In the genomic region with DNA sequence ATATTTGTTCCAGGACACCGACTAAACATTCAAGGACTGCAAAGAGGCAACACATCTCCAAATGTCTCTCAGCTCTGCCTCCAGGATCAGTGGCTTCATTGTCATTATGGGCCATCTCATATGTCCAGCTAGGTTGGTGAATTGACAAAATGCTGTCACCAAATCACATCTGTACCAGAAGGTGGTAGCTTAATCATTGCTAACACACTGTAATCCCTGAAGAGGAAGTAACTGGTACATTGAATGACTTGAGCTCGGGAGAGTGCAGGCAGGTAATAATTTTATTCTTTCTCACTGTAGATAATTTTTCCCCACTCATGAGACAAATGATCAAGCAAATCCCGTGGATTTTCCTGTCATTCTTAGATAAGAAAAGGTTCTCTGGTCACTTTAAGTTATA, we compare ENCODE assay signal across 18 cellular contexts.
"Had no signal": no experiment of that assay in that cellular context is flagged by ENCODE, and none has a peak within 500 bp of the region (broad histone marks: within the 10 kb centered on the region; RNA-seq: fewer than 3 reads in every experiment).

No MANE protein-coding gene starts in this region.

- H3K4me1 Mint-ChIP-seq: activated naive CD8-positive, alpha-beta T cell treated with anti-CD3 and anti-CD28 coated beads, Interleukin-2, amount 10 ng/mL, durations not matched to agents 7 days and 5 days; stimulated activated effector memory CD8-positive, alpha-beta T cell treated with anti-CD3 and anti-CD28 coated beads, Interleukin-12 subunit alpha, Interleukin-12 subunit beta, amount 100 ng/mL, for 72 hours; stimulated activated naive CD8-positive, alpha-beta T cell treated with anti-CD3 and anti-CD28 coated beads, Interleukin-15, amount 100 ng/mL, for 72 hours had no signal

- H3K9me3 Mint-ChIP-seq: activated CD4-positive, alpha-beta memory T cell treated with anti-CD3 and anti-CD28 coated beads for 36 hours; activated naive CD4-positive, alpha-beta T cell treated with anti-CD3 and anti-CD28 coated beads for 36 hours; endodermal cell; stimulated activated effector memory CD8-positive, alpha-beta T cell treated with anti-CD3 and anti-CD28 coated beads, Interleukin-12 subunit alpha, Interleukin-12 subunit beta, amount 100 ng/mL, for 72 hours; stimulated activated naive CD8-positive, alpha-beta T cell treated with anti-CD3 and anti-CD28 coated beads, Interleukin-15, amount 100 ng/mL, for 72 hours had no signal

- H3K27ac Mint-ChIP-seq: activated CD4-positive, alpha-beta memory T cell treated with anti-CD3 and anti-CD28 coated beads for 36 hours; activated naive CD4-positive, alpha-beta T cell treated with anti-CD3 and anti-CD28 coated beads for 36 hours; activated naive CD8-positive, alpha-beta T cell treated with anti-CD3 and anti-CD28 coated beads, Interleukin-2, amount 10 ng/mL, durations not matched to agents 7 days and 5 days; endodermal cell; stimulated activated effector memory CD8-positive, alpha-beta T cell treated with anti-CD3 and anti-CD28 coated beads, Interleukin-12 subunit alpha, Interleukin-12 subunit beta, amount 100 ng/mL, for 72 hours had no signal

- H3K36me3 Mint-ChIP-seq: activated naive CD8-positive, alpha-beta T cell treated with anti-CD3 and anti-CD28 coated beads, Interleukin-2, amount 10 ng/mL, durations not matched to agents 7 days and 5 days; stimulated activated effector memory CD8-positive, alpha-beta T cell treated with anti-CD3 and anti-CD28 coated beads, Interleukin-12 subunit alpha, Interleukin-12 subunit beta, amount 100 ng/mL, for 72 hours had no signal

- DNase-seq: activated CD4-positive, alpha-beta memory T cell treated with anti-CD3 and anti-CD28 coated beads for 36 hours; activated CD4-positive, alpha-beta T cell treated with anti-CD3 and anti-CD28 coated beads for 48 hours; activated naive CD4-positive, alpha-beta T cell treated with anti-CD3 and anti-CD28 coated beads for 36 hours; activated naive CD8-positive, alpha-beta T cell treated with anti-CD3 and anti-CD28 coated beads, Interleukin-2, amount 10 ng/mL, durations not matched to agents 7 days and 5 days; activated T-cell treated with anti-CD3 and anti-CD28 coated beads, Interleukin-2, amount 50 U/mL, for 48 hours; amniotic stem cell; endodermal cell; esophagus squamous epithelium; gastrocnemius medialis; heart left ventricle; left cardiac atrium; mesenchymal stem cell; mucosa of descending colon; nucleus accumbens; right lobe of liver; stimulated activated CD4-positive, alpha-beta T cell treated with anti-CD3 and anti-CD28 coated beads, Interleukin-2, amount 100 ng/mL, for 24 hours; stimulated activated naive CD8-positive, alpha-beta T cell treated with anti-CD3 and anti-CD28 coated beads, Interleukin-15, amount 100 ng/mL, for 72 hours had no signal

- H3K27me3 Mint-ChIP-seq: activated CD4-positive, alpha-beta memory T cell treated with anti-CD3 and anti-CD28 coated beads for 36 hours; activated naive CD8-positive, alpha-beta T cell treated with anti-CD3 and anti-CD28 coated beads, Interleukin-2, amount 10 ng/mL, durations not matched to agents 7 days and 5 days; stimulated activated naive CD8-positive, alpha-beta T cell treated with anti-CD3 and anti-CD28 coated beads, Interleukin-15, amount 100 ng/mL, for 72 hours had no signal

- H3K4me3 Mint-ChIP-seq: activated CD4-positive, alpha-beta memory T cell treated with anti-CD3 and anti-CD28 coated beads for 36 hours; activated naive CD4-positive, alpha-beta T cell treated with anti-CD3 and anti-CD28 coated beads for 36 hours; activated naive CD8-positive, alpha-beta T cell treated with anti-CD3 and anti-CD28 coated beads, Interleukin-2, amount 10 ng/mL, durations not matched to agents 7 days and 5 days; endodermal cell; stimulated activated effector memory CD8-positive, alpha-beta T cell treated with anti-CD3 and anti-CD28 coated beads, Interleukin-12 subunit alpha, Interleukin-12 subunit beta, amount 100 ng/mL, for 72 hours; stimulated activated naive CD8-positive, alpha-beta T cell treated with anti-CD3 and anti-CD28 coated beads, Interleukin-15, amount 100 ng/mL, for 72 hours had no signal

- ATAC-seq: mucosa of descending colon; right lobe of liver; stimulated activated effector memory CD8-positive, alpha-beta T cell treated with anti-CD3 and anti-CD28 coated beads, Interleukin-12 subunit alpha, Interleukin-12 subunit beta, amount 100 ng/mL, for 72 hours; stimulated activated naive CD8-positive, alpha-beta T cell treated with anti-CD3 and anti-CD28 coated beads, Interleukin-15, amount 100 ng/mL, for 72 hours had no signal
